In the genomic region with DNA sequence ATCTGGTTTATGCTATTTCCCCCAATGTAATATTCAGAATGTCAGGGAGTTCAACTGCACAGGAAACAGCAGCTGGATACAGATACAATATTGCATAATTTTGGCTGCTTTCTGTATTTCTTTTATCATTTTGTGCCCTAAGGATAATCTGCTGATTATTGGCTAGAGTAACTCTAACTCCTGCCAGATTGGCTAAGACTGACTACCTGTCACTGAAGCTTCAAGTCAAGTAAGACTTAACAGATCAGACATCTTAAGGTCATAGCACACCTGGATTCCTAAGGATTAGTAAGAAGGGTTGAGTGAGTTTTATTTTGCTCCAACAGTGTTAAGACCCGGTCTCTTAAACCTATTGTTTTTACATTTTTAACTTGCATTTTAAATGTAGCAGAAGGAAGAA, we compare ENCODE assay signal across 14 cellular contexts.
"Had no signal": no experiment of that assay in that cellular context is flagged by ENCODE, and none has a peak within 500 bp of the region (broad histone marks: within the 10 kb centered on the region; RNA-seq: fewer than 3 reads in every experiment).

No MANE protein-coding gene starts in this region.

- ATAC-seq: gastrocnemius medialis; SK-N-SH treated with all-trans-retinoic acid at 6 μM for 48 hours; stimulated activated naive B cell treated with anti-CD40 and anti-IgM and Interleukin-4, amounts not matched to agents 10 μg/mL and 1 μg/mL and 100 μg/mL, for 72 hours had no signal

- H3K4me3 Mint-ChIP-seq: stimulated activated naive B cell treated with anti-CD40 and anti-IgM and Interleukin-4, amounts not matched to agents 10 μg/mL and 1 μg/mL and 100 μg/mL, for 72 hours had no signal

- H3K27me3 ChIP-seq: gastrocnemius medialis, neutrophil, transverse colon, vagina had no signal

- H3K27ac ChIP-seq: adrenal gland, gastrocnemius medialis, neutrophil, parathyroid adenoma, transverse colon, vagina had no signal

- H3K36me3 ChIP-seq: adrenal gland, gastrocnemius medialis, neutrophil, transverse colon, vagina had no signal

- H3K27me3 Mint-ChIP-seq: stimulated activated naive B cell treated with anti-CD40 and anti-IgM and Interleukin-4, amounts not matched to agents 10 μg/mL and 1 μg/mL and 100 μg/mL, for 72 hours had no signal

- H3K4me1 Mint-ChIP-seq: stimulated activated naive B cell treated with anti-CD40 and anti-IgM and Interleukin-4, amounts not matched to agents 10 μg/mL and 1 μg/mL and 100 μg/mL, for 72 hours had no signal

- H3K79me2 ChIP-seq: parathyroid adenoma had no signal

- H2AFZ ChIP-seq: parathyroid adenoma had no signal

- H3K9ac ChIP-seq: parathyroid adenoma had no signal

- H3K9me3 ChIP-seq: adrenal gland, gastrocnemius medialis, neutrophil, transverse colon, vagina had no signal

- DNase-seq: activated CD4-positive, CD25-positive, alpha-beta regulatory T cell; activated gamma-delta T cell; adrenal gland; gastrocnemius medialis; midbrain; SHP77 treated with DMSO at 0.1 percent for 48 hours; stimulated activated CD4-positive, alpha-beta T cell treated with anti-CD3 and anti-CD28 coated beads, Interleukin-2, amount 100 ng/mL, for 48 hours; stimulated activated naive B cell treated with anti-CD40 and anti-IgM and Interleukin-4, amounts not matched to agents 10 μg/mL and 1 μg/mL and 100 μg/mL, for 72 hours; transverse colon had no signal

- H3K4me3 ChIP-seq: adrenal gland, gastrocnemius medialis, lung, transverse colon, vagina had no signal

- H3K27ac Mint-ChIP-seq: stimulated activated naive B cell treated with anti-CD40 and anti-IgM and Interleukin-4, amounts not matched to agents 10 μg/mL and 1 μg/mL and 100 μg/mL, for 72 hours had no signal

- H3K4me1 ChIP-seq: adrenal gland, gastrocnemius medialis, parathyroid adenoma, transverse colon, vagina had no signal
